ENCODE assay signal across 16 cellular contexts in the genomic region with DNA sequence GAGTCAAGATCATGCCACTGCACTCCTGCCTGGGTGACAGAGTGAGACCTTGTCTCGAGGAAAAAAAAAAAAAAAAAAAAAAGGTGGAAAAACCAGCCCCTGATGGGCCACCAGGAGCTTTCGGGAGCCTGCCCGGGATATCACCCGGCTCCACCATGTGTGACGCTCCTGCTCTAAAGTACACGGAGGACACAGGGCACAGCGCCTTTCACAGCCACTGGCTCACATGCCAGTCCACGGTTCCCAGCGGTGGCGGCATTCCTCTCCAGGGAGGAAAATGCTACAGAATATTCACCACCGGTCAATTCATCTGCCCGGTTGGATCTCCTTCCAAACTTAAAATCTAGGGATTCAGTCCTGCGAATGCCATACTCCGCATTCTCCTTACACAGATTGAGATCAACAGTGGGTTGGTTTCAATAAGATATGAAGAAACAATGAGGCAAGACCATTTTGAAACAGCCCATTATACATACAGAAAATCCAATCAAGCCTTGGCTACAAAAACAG.
"Had no signal": no experiment of that assay in that cellular context is flagged by ENCODE, and none has a peak within 500 bp of the region (broad histone marks: within the 10 kb centered on the region; RNA-seq: fewer than 3 reads in every experiment).

No MANE protein-coding gene starts in this region.

- H3K4me3 ChIP-seq: colonic mucosa, right lobe of liver, stomach, thoracic aorta had no signal

- DNase-seq: activated CD4-positive, alpha-beta T cell treated with anti-CD3 and anti-CD28 coated beads, Interleukin-2, amount 10 ng/mL, durations not matched to agents 24 days and 14 days; activated CD4-positive, CD25-positive, alpha-beta regulatory T cell; activated CD8-positive, alpha-beta memory T cell treated with anti-CD3 and anti-CD28 coated beads, Interleukin-2, amount 50 U/mL, for 4 hours; activated CD8-positive, alpha-beta T cell treated with anti-CD3 and anti-CD28 coated beads, Interleukin-2, amount 10 ng/mL, durations not matched to agents 7 days and 5 days; activated gamma-delta T cell; activated T-cell treated with anti-CD3 and anti-CD28 coated beads, Interleukin-2, amount 50 U/mL, for 48 hours; caudate nucleus; colonic mucosa; naive thymus-derived CD4-positive, alpha-beta T cell; right lobe of liver; stimulated activated CD4-positive, alpha-beta T cell treated with anti-CD3 and anti-CD28 coated beads, Interleukin-1b, Interleukin-23, amount 100 ng/mL, for 48 hours; stomach; SW 1271 had no signal

- H3K27me3 ChIP-seq: colonic mucosa, right lobe of liver, stomach had no signal

- ATAC-seq: activated CD8-positive, alpha-beta T cell treated with anti-CD3 and anti-CD28 coated beads, Interleukin-2, amount 10 ng/mL, durations not matched to agents 7 days and 5 days; activated naive CD4-positive, alpha-beta T cell treated with anti-CD3 and anti-CD28 coated beads, Interleukin-2, amount 50 U/mL, for 72 hours; esophagus mucosa; naive thymus-derived CD4-positive, alpha-beta T cell; right lobe of liver had no signal

- H3K27ac ChIP-seq: colonic mucosa, right lobe of liver, stomach, thoracic aorta had no signal

- H3K9me3 ChIP-seq: colonic mucosa, right lobe of liver, stomach, thoracic aorta had no signal

- H3K4me1 ChIP-seq: colonic mucosa had no signal
